ENCODE assay signal across 1 cellular context in the genomic region with DNA sequence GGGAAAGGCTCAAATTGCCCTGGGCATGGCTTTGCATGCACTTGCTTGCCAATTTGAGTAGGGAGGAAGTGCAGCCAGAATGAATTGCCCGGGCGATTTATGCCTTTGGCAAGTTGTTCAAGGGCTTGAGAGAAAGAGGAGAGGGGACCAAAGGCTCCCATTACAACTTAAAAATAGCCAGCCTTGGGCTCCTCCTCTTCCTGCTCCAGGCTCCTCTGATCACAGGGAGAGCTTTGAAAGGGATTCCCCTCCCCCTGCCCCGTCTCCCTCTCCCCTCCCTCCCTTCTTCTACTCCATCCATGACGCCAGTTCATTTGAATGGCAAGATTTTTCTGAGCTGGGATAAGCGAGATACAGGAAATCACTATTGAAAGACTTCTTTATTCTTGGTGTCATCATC.
TF ChIP-seq lines count a peak whose summit lies in the region.

No MANE protein-coding gene starts in this region.

TF ChIP-seq in GM23338, 12 proteins besides CTCF, POLR2A, EP300 and RAD21 (continued from another document):
- no peak for TF ChIP-seq ZNF462 (CRISPR knock-in tag; IDR thresholded peaks at IDR 0.05)
- no peak for TF ChIP-seq CREB1 (CRISPR knock-in tag; IDR thresholded peaks at IDR 0.05; ENCODE audit: low read depth)
- TF ChIP-seq POLR2AphosphoS5 (IDR thresholded peaks at IDR 0.05; ENCODE audit: low read depth), result no peak
- no peak for TF ChIP-seq NANOG (IDR thresholded peaks at IDR 0.05; ENCODE audit: borderline replicate concordance)
